Comparison of ENCODE assay signal across 1 cellular context in genomic region chr6:16337280-16337975, GRCh38.
TF ChIP-seq lines count a peak whose summit lies in the region.

No MANE protein-coding gene starts in this region.

TF ChIP-seq in K562, 482 proteins besides CTCF, POLR2A, EP300 and RAD21 (continued from another document and continues in another):
- TF ChIP-seq ZNF449 (CRISPR knock-in tag; IDR thresholded peaks at IDR 0.05) (no peak), ATF7 (IDR thresholded peaks at IDR 0.05) (peak; percentile 60; the same call in 1 of the 2 replicates), RCOR1 (IDR thresholded peaks at IDR 0.05; ENCODE audit: borderline replicate concordance in 1 of 2, low read depth in 2 of 2, low read length in 2 of 2) (peak in 1 of 2 experiments; percentile 11; a peak in 1 of 4 replicates), GTF2B (IDR thresholded peaks at IDR 0.05; ENCODE audit: extremely low read depth, insufficient read length) (no peak), HMBOX1 (IDR thresholded peaks at IDR 0.05) (no peak), TARDBP (IDR thresholded peaks at IDR 0.05) (no peak), MAFF (IDR thresholded peaks at IDR 0.05; ENCODE audit: low read length) (no peak), LARP7 (IDR thresholded peaks at IDR 0.05) (no peak), ZNF280B (CRISPR knock-in tag; IDR thresholded peaks at IDR 0.05) (no peak), REST (CRISPR knock-in tag; IDR thresholded peaks at IDR 0.05; ENCODE audit: low read depth) (no peak), E2F6 (IDR thresholded peaks at IDR 0.05; ENCODE audit: borderline replicate concordance in 1 of 2, extremely low read depth in 1 of 2, insufficient read depth in 1 of 2, insufficient read length in 1 of 2, low read depth in 1 of 2, low read length in 1 of 2, poor library complexity in 1 of 2, severe bottlenecking in 1 of 2) (no peak), HMG20B (CRISPR knock-in tag; IDR thresholded peaks at IDR 0.05) (no peak), HCFC1 (IDR thresholded peaks at IDR 0.05; ENCODE audit: low read depth, low read length) (no peak), SMC3 (conservative IDR thresholded peaks at IDR 0.05; ENCODE audit: insufficient read depth, low read depth, low read length) (no peak), ZNF609 (CRISPR knock-in tag; IDR thresholded peaks at IDR 0.05; ENCODE audit: borderline replicate concordance) (no peak), ZNF408 (CRISPR knock-in tag; IDR thresholded peaks at IDR 0.05; ENCODE audit: low read depth) (no peak), GATAD2A (IDR thresholded peaks at IDR 0.05) (no peak), SIN3A (IDR thresholded peaks at IDR 0.05; ENCODE audit: borderline replicate concordance in 2 of 2, control insufficient read depth in 1 of 2, low read depth in 2 of 2, low read length in 2 of 2) (no peak), ZBTB12 (CRISPR knock-in tag; IDR thresholded peaks at IDR 0.05) (no peak), ZNF444 (CRISPR knock-in tag; IDR thresholded peaks at IDR 0.05) (no peak), MBD1 (CRISPR knock-in tag; IDR thresholded peaks at IDR 0.05) (no peak), SAFB (IDR thresholded peaks at IDR 0.05; ENCODE audit: borderline replicate concordance, low read depth, low read length) (no peak), TFE3 (CRISPR knock-in tag; IDR thresholded peaks at IDR 0.05) (no peak), ELK3 (CRISPR knock-in tag; IDR thresholded peaks at IDR 0.05) (no peak)
